In the genomic region with DNA sequence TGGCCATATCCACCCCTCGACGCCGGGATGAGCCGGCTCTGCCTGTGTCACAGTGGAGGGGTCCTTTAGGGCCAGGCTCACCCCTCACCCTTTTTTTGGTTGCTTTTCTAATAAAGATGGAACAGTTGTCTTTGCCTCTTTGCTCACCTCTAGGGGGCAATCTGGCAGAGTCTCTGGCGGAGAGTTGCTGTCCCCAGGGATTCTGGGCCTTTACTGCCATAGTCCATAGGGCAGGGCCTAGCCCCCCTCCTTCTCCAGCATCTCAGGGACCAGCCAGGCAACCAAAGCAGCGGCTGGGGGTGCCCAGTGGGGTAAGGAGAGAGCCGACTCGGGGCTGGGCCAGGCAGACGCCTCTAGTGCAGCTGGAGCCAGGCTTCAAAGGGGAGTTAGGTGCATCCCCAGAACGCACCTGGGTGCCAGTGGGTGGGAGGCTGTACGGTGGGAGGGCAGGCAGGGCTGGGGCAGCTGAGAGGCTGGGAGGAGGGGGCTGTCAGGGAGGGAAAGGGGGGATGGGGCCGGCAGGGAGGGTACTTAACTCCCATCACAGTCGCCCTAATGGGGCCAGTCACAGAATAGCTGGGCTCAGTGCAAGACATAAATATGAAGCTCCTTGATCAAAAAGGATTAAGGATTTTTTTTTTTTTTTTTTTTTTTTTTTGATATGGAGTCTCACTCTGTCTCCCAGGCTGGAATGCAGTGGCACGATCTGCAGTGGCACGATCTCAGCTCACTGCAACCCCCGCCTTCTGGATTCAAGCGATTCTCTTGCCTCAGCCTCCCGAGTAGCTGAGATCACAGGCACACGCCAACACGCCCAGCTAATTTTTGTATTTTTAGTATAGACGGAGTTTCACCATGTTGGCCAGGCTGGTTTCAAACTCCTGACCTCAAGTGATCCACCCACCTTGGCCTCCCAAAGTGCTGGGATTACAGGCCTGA, we compare ENCODE assay signal across 8 cellular contexts. TPM values are rescaled to one million over a fixed set of nuclear protein-coding genes. Genes with fewer than 3 reads are reported as not detected.
DNase-seq lines count a peak whose midpoint lies in the region; ATAC-seq and TF ChIP-seq lines count a peak whose summit lies in the region.
"Had no signal": no experiment of that assay in that cellular context is flagged by ENCODE, and none has a peak within 500 bp of the region (broad histone marks: within the 10 kb centered on the region; RNA-seq: fewer than 3 reads in every experiment).

No MANE protein-coding gene starts in this region.

- no peak overlapping the region for H3K9ac ChIP-seq in MM.1S (ENCODE audit: low read length)

- H3F3A ChIP-seq in MM.1S (ENCODE audit: insufficient read depth, low read length) = no peaks in the 10 kb centered on the region

- H3K27me3 ChIP-seq in MM.1S (replicated peaks; ENCODE audit: insufficient read depth, low read length) = no peaks in the 10 kb centered on the region
- H3K27me3 ChIP-seq: testis had no signal

- peak; percentile 14 for TF ChIP-seq CTCF in GM12865 (IDR thresholded peaks at IDR 0.05; ENCODE audit: insufficient read depth, low read depth, low read length, missing control alignments)
- TF ChIP-seq CTCF in MM.1S (IDR thresholded peaks at IDR 0.05; ENCODE audit: low read length) = peak; percentile 28
- no peak for TF ChIP-seq CTCF in coronary artery (IDR thresholded peaks at IDR 0.05)
- TF ChIP-seq CTCF in osteocyte (IDR thresholded peaks at IDR 0.05) = peak; percentile 40

- H3K36me3 Mint-ChIP-seq in osteocyte (ENCODE audit: unreplicated experiment) = no peaks in the 10 kb centered on the region

- H3K27ac ChIP-seq in MM.1S (ENCODE audit: low read length) (no peak overlapping the region), coronary artery (peak overlapping the region; percentile 81 to 97)
- H3K27ac ChIP-seq: testis had no signal

- ATAC-seq in GM19328 (IDR thresholded peaks at IDR 0.05; ENCODE audit: unreplicated experiment) = no peak

- no peak overlapping the region for H2AFZ ChIP-seq in MM.1S (ENCODE audit: low read length)

- no peak overlapping the region for H3K4me2 ChIP-seq in MM.1S (ENCODE audit: low read depth, low read length)

- H3K4me1 ChIP-seq in MM.1S (ENCODE audit: low read length) = no peaks in the 10 kb centered on the region

- no peak overlapping the region for H3K4me3 ChIP-seq in GM12865 (ENCODE audit: low read depth, low read length)
- no peak overlapping the region for H3K4me3 ChIP-seq in MM.1S (ENCODE audit: low read length)
- H3K4me3 ChIP-seq in coronary artery = no peak overlapping the region
- H3K4me3 ChIP-seq: testis had no signal

- no peaks in the 10 kb centered on the region for H3K27me3 Mint-ChIP-seq in osteocyte (ENCODE audit: unreplicated experiment)

- peaks cover 30% of the 10 kb centered on the region for H3K4me1 Mint-ChIP-seq in osteocyte (ENCODE audit: unreplicated experiment)

- H3K79me2 ChIP-seq in MM.1S (ENCODE audit: low read length) = no peaks in the 10 kb centered on the region

- H3K9me3 Mint-ChIP-seq in osteocyte (ENCODE audit: unreplicated experiment) = no peaks in the 10 kb centered on the region

- no peaks in the 10 kb centered on the region for H3K9me3 ChIP-seq in MM.1S (replicated peaks; ENCODE audit: insufficient read depth, low read length)
- H3K9me3 ChIP-seq: testis had no signal

- no peak overlapping the region for H3K4me3 Mint-ChIP-seq in osteocyte (ENCODE audit: unreplicated experiment)

- H3K9me2 ChIP-seq in MM.1S (replicated peaks; ENCODE audit: insufficient read depth, low read length) = no peaks in the 10 kb centered on the region

- DNase-seq in GM12865 (ENCODE audit: low read depth) (peak; percentile 20), MM.1S (no peak), coronary artery (ENCODE audit: low spot score) (no peak), osteocyte (ENCODE audit: extremely low spot score, unreplicated experiment) (no peak), NCI-H510A treated with DMSO at 0.1 percent for 48 hours (lab: John Stamatoyannopoulos, UW) (no peak), SIG-M5 treated with dmso at 0.1 percent for 504 hours (lab: John Stamatoyannopoulos, UW; ENCODE audit: unreplicated experiment) (no peak)
- DNase-seq: testis had no signal

- H3K36me3 ChIP-seq in MM.1S (replicated peaks; ENCODE audit: insufficient read depth, low read length) = no peaks in the 10 kb centered on the region

- no peak overlapping the region for H3K27ac Mint-ChIP-seq in osteocyte (ENCODE audit: unreplicated experiment)

- no peaks in the 10 kb centered on the region for H4K20me1 ChIP-seq in MM.1S (ENCODE audit: insufficient read depth, low read length)

RNA-seq across cellular contexts. Expression of gene SUSD2, which starts 2.5 kb away (rescaled TPM):
- 4.2 and 4.5 TPM in 2 replicates for total RNA-seq in osteocyte
